Comparison of ENCODE assay signal across 1 cellular context in genomic region chrX:150454083-150454482, GRCh38.
TF ChIP-seq lines count a peak whose summit lies in the region.

No MANE protein-coding gene starts in this region.

TF ChIP-seq in GM23338, 12 proteins besides CTCF, POLR2A, EP300 and RAD21 (continued from another document):
- no peak for TF ChIP-seq ZNF462 (CRISPR knock-in tag; IDR thresholded peaks at IDR 0.05)
- no peak for TF ChIP-seq STAT1 (IDR thresholded peaks at IDR 0.05; ENCODE audit: unreplicated experiment)
